8 cellular contexts compared by ENCODE assay signal in genomic region chr22:36873614-36874308, GRCh38. TPM values are rescaled to one million over a fixed set of nuclear protein-coding genes. Genes with fewer than 3 reads are reported as not detected.
DNase-seq lines count a peak whose midpoint lies in the region; ATAC-seq and TF ChIP-seq lines count a peak whose summit lies in the region.

No MANE protein-coding gene starts in this region.

- no peaks in the 10 kb centered on the region for H3K9me3 Mint-ChIP-seq in HFFc6
- peaks cover 0 to 2% of the 10 kb centered on the region in 2 donors for H3K9me3 Mint-ChIP-seq in activated T-cell treated with anti-CD3 and anti-CD28 coated beads, Interleukin-2, amount 50 U/mL, for 72 hours

- H3K4me1 Mint-ChIP-seq in HFFc6 (ENCODE audit: low read depth) = peaks cover 6% of the 10 kb centered on the region
- H3K4me1 Mint-ChIP-seq in activated T-cell treated with anti-CD3 and anti-CD28 coated beads, Interleukin-2, amount 50 U/mL, for 72 hours (ENCODE audit: low read depth) = peaks cover 21% of the 10 kb centered on the region

- no peak for TF ChIP-seq EP300 in gastroesophageal sphincter (IDR thresholded peaks at IDR 0.05)

- TF ChIP-seq CTCF in GM06990 (IDR thresholded peaks at IDR 0.05; ENCODE audit: insufficient read depth, low read length, poor library complexity, severe bottlenecking) (peak; percentile 57), HFFc6 (IDR thresholded peaks at IDR 0.05) (peak; percentile 71), gastroesophageal sphincter (IDR thresholded peaks at IDR 0.05) (peak in 3 of 4 experiments; percentile 32 to 49 (median 45))

- H3K27me3 ChIP-seq in GM06990 (replicated peaks; ENCODE audit: control insufficient read depth, insufficient read depth, low read length) (no peaks in the 10 kb centered on the region), gastroesophageal sphincter (peaks cover 59% of the 10 kb centered on the region)

- peak overlapping the region in 3 of 4 donors; percentile 25 to 37 (median 34) for H3K27ac ChIP-seq in gastroesophageal sphincter

- no peak overlapping the region for H3K4me3 Mint-ChIP-seq in HFFc6
- H3K4me3 Mint-ChIP-seq in activated T-cell treated with anti-CD3 and anti-CD28 coated beads, Interleukin-2, amount 50 U/mL, for 72 hours = peak overlapping the region; percentile 39 to 58

- peak; percentile 94 to 95 for ATAC-seq in activated T-cell treated with anti-CD3 and anti-CD28 coated beads, Interleukin-2, amount 50 U/mL, for 72 hours (replicated peaks in 1 of 2)
- ATAC-seq in gastroesophageal sphincter (peak; percentile 70), HG03025 (IDR thresholded peaks at IDR 0.05; ENCODE audit: low FRiP score, unreplicated experiment) (no peak)

- peaks cover 26% of the 10 kb centered on the region for H3K36me3 ChIP-seq in GM06990 (ENCODE audit: control insufficient read depth, insufficient read depth, low read length)
- no peaks in the 10 kb centered on the region for H3K36me3 ChIP-seq in gastroesophageal sphincter

- peaks cover 0 to 12% (median 0%) of the 10 kb centered on the region in 3 donors for H3K4me1 ChIP-seq in gastroesophageal sphincter

- no peaks in the 10 kb centered on the region for H3K36me3 Mint-ChIP-seq in HFFc6 (ENCODE audit: low read depth)
- H3K36me3 Mint-ChIP-seq in activated T-cell treated with anti-CD3 and anti-CD28 coated beads, Interleukin-2, amount 50 U/mL, for 72 hours (ENCODE audit: insufficient read depth in 2 of 2) = peaks cover 0 to 10% of the 10 kb centered on the region in 2 donors

- H3K27me3 Mint-ChIP-seq in HFFc6 (ENCODE audit: insufficient read depth) = peaks cover 41% of the 10 kb centered on the region
- H3K27me3 Mint-ChIP-seq in activated T-cell treated with anti-CD3 and anti-CD28 coated beads, Interleukin-2, amount 50 U/mL, for 72 hours (ENCODE audit: low read depth) = no peaks in the 10 kb centered on the region

- TF ChIP-seq POLR2A in gastroesophageal sphincter (IDR thresholded peaks at IDR 0.05) = no peak

- no peak overlapping the region for H3K27ac Mint-ChIP-seq in HFFc6
- H3K27ac Mint-ChIP-seq in activated T-cell treated with anti-CD3 and anti-CD28 coated beads, Interleukin-2, amount 50 U/mL, for 72 hours = peak overlapping the region; percentile 91

- H3K9me3 ChIP-seq in gastroesophageal sphincter = no peaks in the 10 kb centered on the region

- no peak overlapping the region for H3K4me3 ChIP-seq in GM06990 (replicated peaks; ENCODE audit: low read depth, low read length)
- H3K4me3 ChIP-seq in gastroesophageal sphincter = no peak overlapping the region

- 70 to 80% methylated on average over 2 of the region's 6 CpGs for WGBS in gastroesophageal sphincter (ENCODE audit: low coverage in 1 of 2), 2 donors

- DNase-seq in 8988T = peak; percentile 53
- peak; percentile 65 for DNase-seq in GM06990 (ENCODE audit: extremely low read depth, insufficient read length)
- DNase-seq in HFFc6 = peak; percentile 57
- DNase-seq in MV-4-11 (lab: John Stamatoyannopoulos, UW) = peak; percentile 94
- DNase-seq in activated T-cell treated with anti-CD3 and anti-CD28 coated beads, Interleukin-2, amount 50 U/mL, for 72 hours = peak; percentile 68 to 74
- peak; percentile 92 for DNase-seq in renal cortical epithelial cell (ENCODE audit: low read depth)

RNA-seq across cellular contexts. Expression of gene NCF4, which starts 13.0 kb away (rescaled TPM):
- total RNA-seq in HFFc6 (2021; fragmentation: NEBNext Ultra II Directional; extraction: Animal tissue kit (Norgen Biotek cat#: 25700)) = not detected
- 10 to 100 TPM in 1 of 2 donors, 1 to 10 TPM in 1; 8.5 to 15.8 TPM for total RNA-seq in activated T-cell treated with anti-CD3 and anti-CD28 coated beads, Interleukin-2, amount 50 U/mL, for 72 hours
- 10 to 100 TPM in 2 of 4 donors, 1 to 10 TPM in 2; 5.4 to 20.5 (median 10.6) TPM for total RNA-seq in gastroesophageal sphincter
- not detected in 2 replicates for total RNA-seq in renal cortical epithelial cell

RNA-seq across cellular contexts. Expression of gene CSF2RB, which starts 39.7 kb away (rescaled TPM):
- total RNA-seq in HFFc6 (2021; fragmentation: NEBNext Ultra II Directional; extraction: Animal tissue kit (Norgen Biotek cat#: 25700)) = 1 to 10 TPM in 5 of 6 experiments, under 1 TPM in 1; 0.76 to 3.2 (median 2.4) TPM
- 1 to 10 TPM; 1.8 to 3.8 TPM for total RNA-seq in activated T-cell treated with anti-CD3 and anti-CD28 coated beads, Interleukin-2, amount 50 U/mL, for 72 hours
- total RNA-seq in gastroesophageal sphincter (10 to 100 TPM in 1 of 4 donors, 1 to 10 TPM in 3; 1.4 to 12.0 (median 4.0) TPM), renal cortical epithelial cell (under 0.01 TPM in 1 of 2 replicates, not detected in the other)

RNA-seq across cellular contexts. Expression of gene PVALB, which starts 56.9 kb away (rescaled TPM):
- not detected for total RNA-seq in HFFc6 (2021; fragmentation: NEBNext Ultra II Directional; extraction: Animal tissue kit (Norgen Biotek cat#: 25700))
- total RNA-seq in activated T-cell treated with anti-CD3 and anti-CD28 coated beads, Interleukin-2, amount 50 U/mL, for 72 hours = not detected
- not detected for total RNA-seq in gastroesophageal sphincter
- not detected in 2 replicates for total RNA-seq in renal cortical epithelial cell
